In genomic region chr9:128393971-128394370, GRCh38 we compare ENCODE assay signal across 28 cellular contexts. TPM values are rescaled to one million over a fixed set of nuclear protein-coding genes. Genes with fewer than 3 reads are reported as not detected.
DNase-seq lines count a peak whose midpoint lies in the region; ATAC-seq, FAIRE-seq and TF ChIP-seq lines count a peak whose summit lies in the region.
"Had no signal": no experiment of that assay in that cellular context is flagged by ENCODE, and none has a peak within 500 bp of the region (broad histone marks: within the 10 kb centered on the region; RNA-seq: fewer than 3 reads in every experiment).

No MANE protein-coding gene starts in this region.

- no peak overlapping the region for H4K91ac ChIP-seq in IMR-90 (ENCODE audit: insufficient read depth, low read depth, low read length)
- H4K91ac ChIP-seq in H1 (replicated peaks; ENCODE audit: insufficient read length, low read length) = no peak overlapping the region

- in situ Hi-C loops in IMR-90 (cut with MboI; ENCODE audit: low sequenced_read_pairs) = no loop called here

- ATAC-seq in IMR-90 (ENCODE audit: low read depth) = no peak
- ATAC-seq in HG03520 (IDR thresholded peaks at IDR 0.05; ENCODE audit: unreplicated experiment) = no peak
- ATAC-seq: activated CD8-positive, alpha-beta T cell treated with anti-CD3 and anti-CD28 coated beads, Interleukin-2, amount 10 ng/mL, durations not matched to agents 7 days and 5 days; K562; left cardiac atrium; Right ventricle myocardium inferior; T-cell had no signal

- dilution Hi-C loops in IMR-90 (cut with HindIII; ENCODE audit: low sequenced_read_pairs, unreplicated experiment) = no loop called here

- H2AK5ac ChIP-seq in IMR-90 (ENCODE audit: low read depth, low read length) (no peak overlapping the region), H1 (ENCODE audit: low read depth, low read length) (no peak overlapping the region)

- TF ChIP-seq RAD21 in IMR-90 (IDR thresholded peaks at IDR 0.05; ENCODE audit: low read length) = no peak
- TF ChIP-seq RAD21 in H1 (IDR thresholded peaks at IDR 0.05 in 1 of 2, conservative IDR thresholded peaks at IDR 0.05 in 1 of 2; ENCODE audit: low read depth in 2 of 2, low read length in 2 of 2) = no peak

- H3K27me3 ChIP-seq in IMR-90 (ENCODE audit: control insufficient read depth, insufficient read depth, low read length) (peaks cover 16% of the 10 kb centered on the region), H1 (replicated peaks in 1 of 4; ENCODE audit: control insufficient read depth in 3 of 4, extremely low read depth in 1 of 4, insufficient read depth in 3 of 4, low read length in 3 of 4) (peaks cover 87 to 100% (median 98%) of the 10 kb centered on the region in 4 experiments), SJCRH30 (no peaks in the 10 kb centered on the region)
- H3K27me3 ChIP-seq: breast epithelium, suprapubic skin, uterus had no signal

- H2BK5ac ChIP-seq in IMR-90 (ENCODE audit: low read depth, low read length, poor library complexity, severe bottlenecking) = no peak overlapping the region
- H2BK5ac ChIP-seq in H1 (ENCODE audit: low read depth, low read length) = no peak overlapping the region

- H3K9me1 ChIP-seq in IMR-90 (ENCODE audit: insufficient read depth, low read length) = no peaks in the 10 kb centered on the region

- TF ChIP-seq POLR2A in IMR-90 (IDR thresholded peaks at IDR 0.05; ENCODE audit: low read depth, low read length) (no peak), H1 (IDR thresholded peaks at IDR 0.05; ENCODE audit: control extremely low read depth in 1 of 2, low read depth in 2 of 2, low read length in 2 of 2) (no peak)

- H3K4ac ChIP-seq in IMR-90 (ENCODE audit: low read depth, low read length) = no peak overlapping the region
- H3K4ac ChIP-seq in H1 (replicated peaks; ENCODE audit: insufficient read length, low read depth, low read length) = no peak overlapping the region

- H2BK15ac ChIP-seq in IMR-90 (ENCODE audit: low read depth, low read length) = no peak overlapping the region
- H2BK15ac ChIP-seq in H1 (ENCODE audit: low read length) = no peak overlapping the region

- intact Hi-C loops in IMR-90 (cut with micrococcal nuclease) = no loop called here
- intact Hi-C loops in CD14-positive monocyte (cut with micrococcal nuclease) = no loop called here

- POLR2A ChIA-PET in IMR-90 (lab: Charles Lee; ENCODE audit: unreplicated experiment) (interaction anchor here (0.6 kb wide), 1 partner anchor 200 kb away, joined by 7 read pairs; no protein-coding TSS in a partner anchor), H1 (lab: Charles Lee; ENCODE audit: partially characterized antibody) (interaction anchor here (1.1 to 13.1 kb wide), 10 partner anchors 10 to 179 kb away, joined by 3 to 92 read pairs (median 5); partner anchors contain the start of genes GOLGA2, SWI5 and URM1)

- H3K14ac ChIP-seq in IMR-90 (replicated peaks; ENCODE audit: low read depth, low read length) (no peak overlapping the region), H1 (ENCODE audit: insufficient read length) (no peak overlapping the region)

- H2BK20ac ChIP-seq in IMR-90 (ENCODE audit: low read depth, low read length) (no peak overlapping the region), H1 (ENCODE audit: low read length) (no peak overlapping the region)

- peaks cover 16% of the 10 kb centered on the region for H3K36me3 Mint-ChIP-seq in nephron progenitor cell (ENCODE audit: low read depth)
- H3K36me3 Mint-ChIP-seq in CD14-positive monocyte = peaks cover 24 to 37% of the 10 kb centered on the region in 2 donors

- H3K9ac ChIP-seq in IMR-90 (ENCODE audit: low read depth, low read length) = no peak overlapping the region
- H3K9ac ChIP-seq in H1 (replicated peaks in 1 of 4; ENCODE audit: extremely low read depth in 1 of 4, low read depth in 3 of 4, low read length in 3 of 4) = no peak overlapping the region

- H3K18ac ChIP-seq in IMR-90 (ENCODE audit: low read depth, low read length) (no peak overlapping the region), H1 (ENCODE audit: extremely low read depth, low read length) (peak overlapping the region; percentile 2; the same call in 1 of the 2 replicates)

- CTCF ChIA-PET in IMR-90 (lab: Yijun Ruan, JAX) (no interaction called here), H1 (lab: Charles Lee; ENCODE audit: partially characterized antibody) (interaction anchor here (1.3 to 21.9 kb wide), 6 partner anchors 9 to 53 kb away, joined by 4 to 323 read pairs (median 14); partner anchors contain the start of genes CERCAM and URM1)

- H3K23ac ChIP-seq in IMR-90 (ENCODE audit: low read depth, low read length) (0 out of 2 replicates have a peak overlapping the region, but pooled peaks have one; percentile 0), H1 (ENCODE audit: insufficient read length) (no peak overlapping the region)

- no peak overlapping the region for H2BK120ac ChIP-seq in IMR-90 (ENCODE audit: low read depth, low read length)
- H2BK120ac ChIP-seq in H1 (replicated peaks; ENCODE audit: low read depth, low read length) = no peak overlapping the region

- H3K4me1 Mint-ChIP-seq in nephron progenitor cell = peaks cover 41% of the 10 kb centered on the region
- H3K4me1 Mint-ChIP-seq in CD14-positive monocyte = peaks cover 14% of the 10 kb centered on the region

- peaks cover 12% of the 10 kb centered on the region for H3K36me3 ChIP-seq in IMR-90 (ENCODE audit: control insufficient read depth, insufficient read depth, low read length)
- peaks cover 0 to 6% (median 2%) of the 10 kb centered on the region in 4 experiments; a peak in 2 of 8 replicates for H3K36me3 ChIP-seq in H1 (ENCODE audit: control insufficient read depth in 2 of 4, insufficient read depth in 4 of 4, low read length in 3 of 4)
- peaks cover 25% of the 10 kb centered on the region for H3K36me3 ChIP-seq in SJCRH30
- H3K36me3 ChIP-seq: uterus had no signal

- H4K20me1 ChIP-seq in IMR-90 (ENCODE audit: insufficient read depth, low read length) (no peaks in the 10 kb centered on the region; the same call in none of the 2 replicates), H1 (replicated peaks in 1 of 2; ENCODE audit: control insufficient read depth in 1 of 2, insufficient read depth in 2 of 2, low read length in 2 of 2) (peaks cover 26 to 45% of the 10 kb centered on the region in 2 experiments)

- H3K56ac ChIP-seq in IMR-90 (ENCODE audit: extremely low read depth, insufficient read depth, low read length) (no peak overlapping the region), H1 (replicated peaks; ENCODE audit: insufficient read length, low read depth, low read length) (no peak overlapping the region)

- no peaks in the 10 kb centered on the region for H3K9me3 ChIP-seq in IMR-90 (ENCODE audit: control insufficient read depth, insufficient read depth, low read length)
- no peaks in the 10 kb centered on the region for H3K9me3 ChIP-seq in H1 (ENCODE audit: insufficient read depth in 2 of 2, low read depth in 1 of 2, low read length in 1 of 2)
- H3K9me3 ChIP-seq in SJCRH30 (replicated peaks) = no peaks in the 10 kb centered on the region
- H3K9me3 ChIP-seq: breast epithelium, suprapubic skin, uterus had no signal

- H3K27ac ChIP-seq in IMR-90 (ENCODE audit: insufficient read depth, low read length) = no peak overlapping the region
- H3K27ac ChIP-seq in H1 (ENCODE audit: low read depth, low read length) = no peak overlapping the region
- no peak overlapping the region for H3K27ac ChIP-seq in SJCRH30
- H3K27ac ChIP-seq: breast epithelium, coronary artery, suprapubic skin, uterus had no signal

- no peak for TF ChIP-seq CTCF in IMR-90 (conservative IDR thresholded peaks at IDR 0.05; ENCODE audit: low read depth, low read length)
- TF ChIP-seq CTCF in H1 (IDR thresholded peaks at IDR 0.05; ENCODE audit: control extremely low read depth in 1 of 3, insufficient read depth in 1 of 3, low read depth in 1 of 3, low read length in 3 of 3) = no peak
- no peak for TF ChIP-seq CTCF in nephron progenitor cell (IDR thresholded peaks at IDR 0.05)
- no peak for TF ChIP-seq CTCF in CD14-positive monocyte (IDR thresholded peaks at IDR 0.05)

- H3K79me2 ChIP-seq in H1 (ENCODE audit: control insufficient read depth in 1 of 2, insufficient read depth in 2 of 2, low read length in 2 of 2) = no peaks in the 10 kb centered on the region

- H3K4me1 ChIP-seq in IMR-90 (ENCODE audit: control insufficient read depth, insufficient read depth, low read length) = no peaks in the 10 kb centered on the region
- peaks cover 9 to 51% (median 42%) of the 10 kb centered on the region in 4 experiments for H3K4me1 ChIP-seq in H1 (replicated peaks in 1 of 4; ENCODE audit: control insufficient read depth in 3 of 4, insufficient read depth in 4 of 4, low read length in 3 of 4)
- H3K4me1 ChIP-seq in SJCRH30 = no peaks in the 10 kb centered on the region
- H3K4me1 ChIP-seq: breast epithelium, uterus had no signal

- peak; percentile 25 for DNase-seq in Ammon's horn (ENCODE audit: low spot score)
- no peak for DNase-seq in IMR-90
- DNase-seq in H1 (ENCODE audit: low read depth in 1 of 2, low spot score in 2 of 2) = no peak
- no peak for DNase-seq in nephron progenitor cell
- no peak for DNase-seq in SJCRH30
- no peak for DNase-seq in CD14-positive monocyte (ENCODE audit: low spot score)
- no peak for DNase-seq in iPS-NIHi7 (ENCODE audit: extremely low spot score)
- DNase-seq: activated CD4-positive, CD25-positive, alpha-beta regulatory T cell treated with anti-CD3 and anti-CD28 coated beads, Interleukin-2, amount 50 U/mL, for 72 hours; activated CD8-positive, alpha-beta T cell treated with anti-CD3 and anti-CD28 coated beads, Interleukin-2, amount 10 ng/mL, durations not matched to agents 7 days and 5 days; activated T-cell treated with anti-CD3 and anti-CD28 coated beads, Interleukin-2, amount 50 U/mL, for 1 hour; COR-L47; DMS79 treated with DMSO at 0.1 percent for 48 hours; left cardiac atrium; mammary epithelial cell; NCI-H1105 treated with DMSO at 0.1 percent for 48 hours; NCI-H2081; NCI-H446; stimulated activated CD4-positive, alpha-beta T cell treated with anti-CD3 and anti-CD28 coated beads, Interleukin-2, amount 100 ng/mL, for 24 hours; T-cell; uterus had no signal

- H3K79me1 ChIP-seq in IMR-90 (ENCODE audit: low read depth in 1 of 2, low read length in 2 of 2) (no peaks in the 10 kb centered on the region), H1 (ENCODE audit: low read depth, low read length) (no peaks in the 10 kb centered on the region)

- H3K27ac Mint-ChIP-seq in nephron progenitor cell (no peak overlapping the region), CD14-positive monocyte (no peak overlapping the region)
- H3K27ac Mint-ChIP-seq: activated CD8-positive, alpha-beta T cell treated with anti-CD3 and anti-CD28 coated beads, Interleukin-2, amount 10 ng/mL, durations not matched to agents 7 days and 5 days; T-cell had no signal

- no peak for FAIRE-seq in H1 (lab: Jason Lieb, UNC)
- FAIRE-seq: GM12892, K562 had no signal

- WGBS in IMR-90 (ENCODE audit: extremely low coverage in 2 of 2, insufficient read length in 1 of 2), 2 experiments = 0% methylated on average over 1 of the region's 7 CpGs; no CpG with 5 or more reads in 1 of the 2 experiments
- 8% methylated on average over 6 of the region's 7 CpGs; no CpG with 5 or more reads in 1 of the 2 experiments for WGBS in H1 (ENCODE audit: extremely low coverage in 1 of 2, insufficient coverage in 1 of 2, insufficient read length in 1 of 2, insufficient replicate concordance in 2 of 2, low coverage in 1 of 2, low lambda C conversion rate in 2 of 2, missing lambda C conversion rate in 1 of 2), 2 experiments

- peaks cover 5% of the 10 kb centered on the region for H3K23me2 ChIP-seq in H1 (ENCODE audit: low read depth, low read length)

- no peak for TF ChIP-seq EP300 in H1 (IDR thresholded peaks at IDR 0.05; ENCODE audit: borderline replicate concordance in 1 of 2, low read depth in 2 of 2, low read length in 2 of 2)

- H3K4me3 ChIP-seq in IMR-90 (ENCODE audit: insufficient read depth, low read depth, low read length) (no peak overlapping the region), H1 (ENCODE audit: extremely low read depth in 1 of 4, insufficient read depth in 2 of 4, low read depth in 3 of 4, low read length in 4 of 4) (peak overlapping the region in 1 of 4 experiments; percentile 54; a peak in 1 of 8 replicates), SJCRH30 (no peak overlapping the region)
- H3K4me3 ChIP-seq: breast epithelium, coronary artery, K562, smooth muscle cell, suprapubic skin, uterus had no signal

- H3K4me3 Mint-ChIP-seq in nephron progenitor cell (peak overlapping the region; percentile 69), CD14-positive monocyte (no peak overlapping the region)
- H3K4me3 Mint-ChIP-seq: activated CD8-positive, alpha-beta T cell treated with anti-CD3 and anti-CD28 coated beads, Interleukin-2, amount 10 ng/mL, durations not matched to agents 7 days and 5 days; T-cell had no signal

- H3K27me3 Mint-ChIP-seq in nephron progenitor cell (ENCODE audit: low read depth, poor library complexity) = peaks cover 91% of the 10 kb centered on the region
- H3K27me3 Mint-ChIP-seq in CD14-positive monocyte (ENCODE audit: low read depth in 3 of 3) = peaks cover 11 to 27% (median 13%) of the 10 kb centered on the region in 3 donors
- H3K27me3 Mint-ChIP-seq: T-cell had no signal

- no peak overlapping the region for H3K4me2 ChIP-seq in IMR-90 (ENCODE audit: low read depth, low read length)
- peak overlapping the region; percentile 76 to 85; a peak in 3 of 4 replicates for H3K4me2 ChIP-seq in H1 (ENCODE audit: insufficient read depth in 1 of 2, low read depth in 2 of 2, low read length in 2 of 2)

- no TSS peak for BruUV-seq in IMR-90 (replicated peaks; lab: Mats Ljungman, UMichigan)

- peak overlapping the region; percentile 28 for H2AK9ac ChIP-seq in IMR-90 (replicated peaks; ENCODE audit: low read depth, low read length, poor library complexity)

- peak overlapping the region; percentile 50; the same call in 1 of the 2 replicates for H2BK12ac ChIP-seq in H1 (ENCODE audit: low read depth, low read length)

- no peak overlapping the region for H4K8ac ChIP-seq in IMR-90 (ENCODE audit: low read depth in 2 of 2, low read length in 2 of 2)
- no peak overlapping the region for H4K8ac ChIP-seq in H1 (ENCODE audit: extremely low read depth, insufficient read depth, low read length)

- no peak overlapping the region for H2AFZ ChIP-seq in IMR-90 (replicated peaks; ENCODE audit: low read length, poor library complexity)
- H2AFZ ChIP-seq in H1 (ENCODE audit: low read length) = no peak overlapping the region

- H3K9me3 Mint-ChIP-seq in nephron progenitor cell = no peaks in the 10 kb centered on the region
- peaks cover 0 to 9% (median 6%) of the 10 kb centered on the region in 7 donors for H3K9me3 Mint-ChIP-seq in CD14-positive monocyte
- H3K9me3 Mint-ChIP-seq: T-cell had no signal

- H4K5ac ChIP-seq in IMR-90 (ENCODE audit: low read depth, low read length) (no peak overlapping the region), H1 (ENCODE audit: insufficient read length, low read depth, low read length) (no peak overlapping the region)

RNA-seq across cellular contexts. Expression of gene URM1, which starts 22.8 kb away (rescaled TPM):
- 20.6 and 33.2 TPM in 2 replicates for total RNA-seq in IMR-90 (2012; rRNA removed)
- polyA plus RNA-seq in IMR-90 (2012; rRNA removed) = 66.9 and 75.6 TPM in 2 replicates
- polyA plus RNA-seq in IMR-90 (2012; cell fraction: cytosol; rRNA removed) = 42.4 and 45.7 TPM in 2 replicates
- 41.8 and 56.7 TPM in 2 replicates for polyA plus RNA-seq in IMR-90 (2012; cell fraction: nucleus; rRNA removed; ENCODE audit: low replicate concordance)
- 60.5 and 62.3 TPM in 2 replicates for total RNA-seq in H1 (2021; fragmentation: NEBNext Ultra II Directional; extraction: Animal tissue kit (Norgen Biotek cat#: 25700))
- polyA plus RNA-seq in H1 (2011; rRNA removed) = 58.3 and 71.9 TPM in 2 replicates
- polyA plus RNA-seq in H1 (2011; cell fraction: cytosol; rRNA removed) = 58.0 TPM
- polyA plus RNA-seq in H1 (2011; cell fraction: nucleus; rRNA removed) = 74.2 TPM
- 68.0 to 83.5 TPM (median 73.0 TPM) in 4 replicates for polyA plus RNA-seq in H1 (2012, experiment 1 of 2)
- polyA plus RNA-seq in H1 (2012, experiment 2 of 2) = 109 TPM
- 42.4 TPM for polyA plus RNA-seq in H1 (2013, experiment 1 of 2)
- polyA plus RNA-seq in H1 (2013, experiment 2 of 2) = 41.2 TPM
- polyA minus RNA-seq in H1 (2011; rRNA and poly(A)+ RNA removed) = 36.2 and 46.0 TPM in 2 replicates
- 21.1 TPM for polyA minus RNA-seq in H1 (2011; cell fraction: cytosol; rRNA and poly(A)+ RNA removed)
- 14.4 TPM for polyA minus RNA-seq in H1 (2011; cell fraction: nucleus; rRNA and poly(A)+ RNA removed)
- 74.2 and 77.5 TPM in 2 replicates for total RNA-seq in SJCRH30 (2014; rRNA removed; shearing (Covaris generic))
- 10 to 100 TPM; 37.5 to 39.7 TPM for polyA plus RNA-seq in CD14-positive monocyte

RNA-seq across cellular contexts. Expression of gene CERCAM, which starts 26.7 kb away (rescaled TPM):
- 15.1 and 16.1 TPM in 2 replicates for total RNA-seq in IMR-90 (2012; rRNA removed)
- polyA plus RNA-seq in IMR-90 (2012; rRNA removed) = 118 and 146 TPM in 2 replicates
- 284 and 310 TPM in 2 replicates for polyA plus RNA-seq in IMR-90 (2012; cell fraction: cytosol; rRNA removed)
- 98.6 and 199 TPM in 2 replicates for polyA plus RNA-seq in IMR-90 (2012; cell fraction: nucleus; rRNA removed; ENCODE audit: low replicate concordance)
- 3.1 and 4.0 TPM in 2 replicates for total RNA-seq in H1 (2021; fragmentation: NEBNext Ultra II Directional; extraction: Animal tissue kit (Norgen Biotek cat#: 25700))
- polyA plus RNA-seq in H1 (2011; rRNA removed) = 5.2 and 7.2 TPM in 2 replicates
- polyA plus RNA-seq in H1 (2011; cell fraction: cytosol; rRNA removed) = 5.2 TPM
- polyA plus RNA-seq in H1 (2011; cell fraction: nucleus; rRNA removed) = 7.3 TPM
- polyA plus RNA-seq in H1 (2012, experiment 1 of 2) = 2.0 to 3.8 TPM (median 3.4 TPM) in 4 replicates
- 3.0 TPM for polyA plus RNA-seq in H1 (2012, experiment 2 of 2)
- 5.4 TPM for polyA plus RNA-seq in H1 (2013, experiment 1 of 2)
- 5.6 TPM for polyA plus RNA-seq in H1 (2013, experiment 2 of 2)
- polyA minus RNA-seq in H1 (2011; rRNA and poly(A)+ RNA removed) = 2.1 and 4.0 TPM in 2 replicates
- polyA minus RNA-seq in H1 (2011; cell fraction: cytosol; rRNA and poly(A)+ RNA removed) = 3.6 TPM
- polyA minus RNA-seq in H1 (2011; cell fraction: nucleus; rRNA and poly(A)+ RNA removed) = 3.3 TPM
- 27.7 and 28.0 TPM in 2 replicates for total RNA-seq in SJCRH30 (2014; rRNA removed; shearing (Covaris generic))
- 1 to 10 TPM; 1.8 to 2.5 TPM for polyA plus RNA-seq in CD14-positive monocyte

RNA-seq across cellular contexts. Expression of gene SLC27A4, which starts 53.6 kb away (rescaled TPM):
- 9.2 and 9.7 TPM in 2 replicates for total RNA-seq in IMR-90 (2012; rRNA removed)
- polyA plus RNA-seq in IMR-90 (2012; rRNA removed) = 13.7 and 14.8 TPM in 2 replicates
- 11.7 and 14.4 TPM in 2 replicates for polyA plus RNA-seq in IMR-90 (2012; cell fraction: cytosol; rRNA removed)
- polyA plus RNA-seq in IMR-90 (2012; cell fraction: nucleus; rRNA removed; ENCODE audit: low replicate concordance) = 10.3 and 25.2 TPM in 2 replicates
- total RNA-seq in H1 (2021; fragmentation: NEBNext Ultra II Directional; extraction: Animal tissue kit (Norgen Biotek cat#: 25700)) = 20.5 and 21.1 TPM in 2 replicates
- polyA plus RNA-seq in H1 (2011; rRNA removed) = 14.9 and 23.1 TPM in 2 replicates
- 14.8 TPM for polyA plus RNA-seq in H1 (2011; cell fraction: cytosol; rRNA removed)
- 24.5 TPM for polyA plus RNA-seq in H1 (2011; cell fraction: nucleus; rRNA removed)
- 12.1 to 19.7 TPM (median 18.6 TPM) in 4 replicates for polyA plus RNA-seq in H1 (2012, experiment 1 of 2)
- polyA plus RNA-seq in H1 (2012, experiment 2 of 2) = 20.0 TPM
- 19.0 TPM for polyA plus RNA-seq in H1 (2013, experiment 1 of 2)
- 22.2 TPM for polyA plus RNA-seq in H1 (2013, experiment 2 of 2)
- polyA minus RNA-seq in H1 (2011; rRNA and poly(A)+ RNA removed) = 17.4 and 19.9 TPM in 2 replicates
- 16.5 TPM for polyA minus RNA-seq in H1 (2011; cell fraction: cytosol; rRNA and poly(A)+ RNA removed)
- polyA minus RNA-seq in H1 (2011; cell fraction: nucleus; rRNA and poly(A)+ RNA removed) = 10.8 TPM
- 27.7 and 28.0 TPM in 2 replicates for total RNA-seq in SJCRH30 (2014; rRNA removed; shearing (Covaris generic))
- polyA plus RNA-seq in CD14-positive monocyte = 1 to 10 TPM; 6.8 TPM
